In the genomic region with DNA sequence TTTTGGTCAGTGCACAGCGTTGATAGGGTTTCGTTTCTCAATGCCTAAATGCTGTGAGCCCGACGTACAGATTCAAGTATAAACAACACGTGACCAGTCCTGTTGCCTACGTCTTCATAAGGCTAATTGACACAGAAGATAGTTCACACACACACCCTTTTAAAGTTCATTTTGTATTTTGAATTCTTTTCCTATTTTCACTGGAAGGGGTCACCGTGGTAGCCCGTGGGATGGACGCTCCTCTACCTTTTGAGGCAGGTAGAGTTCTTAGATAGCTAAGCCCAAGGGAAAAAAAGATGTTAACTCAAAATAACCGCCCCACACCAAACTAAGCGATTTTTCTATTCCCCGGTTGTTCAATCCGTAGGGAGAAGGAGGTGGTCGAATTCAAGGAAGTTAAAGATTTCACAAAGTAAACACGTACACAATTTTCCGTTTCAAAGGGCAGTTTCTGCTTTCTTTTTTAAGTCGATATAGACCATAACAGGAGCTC, we compare ENCODE assay signal across 8 cellular contexts. TPM values are rescaled to one million over a fixed set of nuclear protein-coding genes. Genes with fewer than 3 reads are reported as not detected.
DNase-seq lines count a peak whose midpoint lies in the region; ATAC-seq and TF ChIP-seq lines count a peak whose summit lies in the region.

No MANE protein-coding gene starts in this region.

- DNase-seq in DMS79 (lab: John Stamatoyannopoulos, UW) (peak; percentile 28), NT2/D1 (ENCODE audit: low read depth, low spot score) (no peak), hepatic stellate cell (ENCODE audit: low spot score) (peak; percentile 17), sigmoid colon (no peak), epidermal melanocyte (ENCODE audit: insufficient read length, low spot score) (no peak)
- DNase-seq in activated naive CD8-positive, alpha-beta T cell treated with anti-CD3 and anti-CD28 coated beads for 36 hours = peak; percentile 18

- peaks cover 49% of the 10 kb centered on the region for H3K4me1 Mint-ChIP-seq in activated naive CD8-positive, alpha-beta T cell treated with anti-CD3 and anti-CD28 coated beads for 36 hours

- H3K4me1 ChIP-seq in NT2/D1 (ENCODE audit: insufficient read depth, insufficient read length) = no peaks in the 10 kb centered on the region
- peaks cover 3 to 54% (median 41%) of the 10 kb centered on the region in 4 donors for H3K4me1 ChIP-seq in sigmoid colon

- H3K9me3 ChIP-seq in NT2/D1 (ENCODE audit: insufficient read depth, low read length) (no peaks in the 10 kb centered on the region), sigmoid colon (no peaks in the 10 kb centered on the region)

- peak overlapping the region; percentile 78 for H3K4me3 ChIP-seq in NT2/D1 (ENCODE audit: insufficient read length, low read depth)
- peak overlapping the region; percentile 55 to 99 (median 90) for H3K4me3 ChIP-seq in sigmoid colon

- peaks cover 8% of the 10 kb centered on the region for H3K36me3 Mint-ChIP-seq in activated naive CD8-positive, alpha-beta T cell treated with anti-CD3 and anti-CD28 coated beads for 36 hours

- TF ChIP-seq CTCF in sigmoid colon (IDR thresholded peaks at IDR 0.05) = no peak

- peaks cover 4% of the 10 kb centered on the region for H3K27me3 Mint-ChIP-seq in activated naive CD8-positive, alpha-beta T cell treated with anti-CD3 and anti-CD28 coated beads for 36 hours

- no peak for TF ChIP-seq EP300 in sigmoid colon (IDR thresholded peaks at IDR 0.05)

- intact Hi-C loops in sigmoid colon (cut with DNase I) = loop anchor here (2.0 to 5.0 kb wide), 7 partner anchors 43 to 398 kb away; a partner anchor contains a TSS

- ATAC-seq in GM19397 (IDR thresholded peaks at IDR 0.05; ENCODE audit: unreplicated experiment) (peak; percentile 25), HG03460 (IDR thresholded peaks at IDR 0.05; ENCODE audit: unreplicated experiment) (peak; percentile 35)

- peak overlapping the region; percentile 97 for H3K27ac Mint-ChIP-seq in activated naive CD8-positive, alpha-beta T cell treated with anti-CD3 and anti-CD28 coated beads for 36 hours

- H3K36me3 ChIP-seq in NT2/D1 (ENCODE audit: insufficient read depth, insufficient read length, low read length) (no peaks in the 10 kb centered on the region), sigmoid colon (no peaks in the 10 kb centered on the region)

- peak overlapping the region; percentile 91 for H3K4me3 Mint-ChIP-seq in activated naive CD8-positive, alpha-beta T cell treated with anti-CD3 and anti-CD28 coated beads for 36 hours

- H3K9me3 Mint-ChIP-seq in activated naive CD8-positive, alpha-beta T cell treated with anti-CD3 and anti-CD28 coated beads for 36 hours = no peaks in the 10 kb centered on the region

- 0 to 1% methylated on average over 17 of the region's 17 CpGs for WGBS in sigmoid colon, 2 donors

- H3K27me3 ChIP-seq in NT2/D1 (ENCODE audit: insufficient read depth, insufficient read length) (peaks cover 7% of the 10 kb centered on the region), sigmoid colon (no peaks in the 10 kb centered on the region)

- peak overlapping the region; percentile 98 to 100 (median 98) for H3K27ac ChIP-seq in sigmoid colon

- H3K9ac ChIP-seq in NT2/D1 (ENCODE audit: insufficient read length, low read depth) = peak overlapping the region; percentile 89

- TF ChIP-seq POLR2A in sigmoid colon (IDR thresholded peaks at IDR 0.05) = no peak

RNA-seq across cellular contexts. Expression of a gene that starts 1.0 kb away (rescaled TPM):
- total RNA-seq in activated naive CD8-positive, alpha-beta T cell treated with anti-CD3 and anti-CD28 coated beads for 36 hours = 10 to 100 TPM; 20.9 to 22.7 TPM
- total RNA-seq in sigmoid colon = 10 to 100 TPM; 28.5 to 39.7 (median 37.5) TPM
- polyA plus RNA-seq in sigmoid colon = 10 to 100 TPM; 14.1 to 19.8 (median 16.0) TPM

Comparison
In these comparisons a context has a peak if more than half of its experiments do, and no peak if none do; other contexts are left out.
1. DNase-seq: peak in DMS79 (single experiment), activated naive CD8-positive, alpha-beta T cell treated with anti-CD3 and anti-CD28 coated beads for 36 hours (single experiment) and hepatic stellate cell (single experiment); none in NT2/D1 (single experiment), sigmoid colon (single experiment) and epidermal melanocyte (single experiment).